Comparison of ENCODE assay signal across 23 cellular contexts in genomic region chr4:28523791-28524190, GRCh38.
A peak's percentile ranks its signal among the peaks of the same experiment; 100 is the strongest.
DNase-seq lines count a peak whose midpoint lies in the region; TF ChIP-seq lines count a peak whose summit lies in the region.
"Had no signal": no experiment of that assay in that cellular context is flagged by ENCODE, and none has a peak within 500 bp of the region (broad histone marks: within the 10 kb centered on the region; RNA-seq: fewer than 3 reads in every experiment).

No MANE protein-coding gene starts in this region.

- DNase-seq in NCI-H1417 (lab: John Stamatoyannopoulos, UW) = peak in 2 of 3 experiments; percentile 1 to 36
- no peak for DNase-seq in NCI-H1417 treated with DMSO at 0.1 percent for 48 hours (lab: John Stamatoyannopoulos, UW)
- peak; percentile 45 for DNase-seq in D341Med (ENCODE audit: low spot score)
- peak; percentile 90 for DNase-seq in NCI-H82 (lab: John Stamatoyannopoulos, UW)
- DNase-seq in inferior parietal cortex (ENCODE audit: extremely low spot score) = peak; percentile 47
- DNase-seq in ovary = no peak
- DNase-seq in NCI-H128 (lab: John Stamatoyannopoulos, UW; ENCODE audit: unreplicated experiment) = no peak
- DNase-seq: 8988T, ACHN, DMS79, EL, GF-D8, GOT3, HFFc6, Kasumi-1, MV-4-11, NCI-H1105, NCI-H1694 treated with DMSO at 0.1 percent for 48 hours, PC-9, SJCRH30, T-cell had no signal

- TF ChIP-seq POLR2A in ovary (IDR thresholded peaks at IDR 0.05) = no peak

- WGBS in ovary, 3 donors = 52 to 61% (median 55%) methylated on average over 3 of the region's 3 CpGs

- TF ChIP-seq EP300 in ovary (IDR thresholded peaks at IDR 0.05) = no peak

- H3K9me3 ChIP-seq in ovary = no peaks in the 10 kb centered on the region
- H3K9me3 ChIP-seq: HAP-1, SJCRH30 had no signal

- no peak overlapping the region for H3K4me3 ChIP-seq in ovary
- H3K4me3 ChIP-seq: HAP-1, K562, PC-9, SJCRH30 had no signal

- no peak for TF ChIP-seq CTCF in ovary (IDR thresholded peaks at IDR 0.05)

- H3K36me3 ChIP-seq in ovary = no peaks in the 10 kb centered on the region
- H3K36me3 ChIP-seq: HAP-1, SJCRH30 had no signal

- intact Hi-C loops in ovary (cut with DNase I) = no loop called here

- no peak overlapping the region for H3K27ac ChIP-seq in ovary
- H3K27ac ChIP-seq: PC-9, SJCRH30 had no signal

- no peaks in the 10 kb centered on the region for H3K27me3 ChIP-seq in ovary
- H3K27me3 ChIP-seq: SJCRH30 had no signal

- no peaks in the 10 kb centered on the region for H3K4me1 ChIP-seq in ovary (ENCODE audit: insufficient read depth)
- H3K4me1 ChIP-seq: HAP-1 had no signal

Comparison
In these comparisons a context has a peak if more than half of its experiments do, and no peak if none do; other contexts are left out.
1. DNase-seq: peak in NCI-H1417 (2 of 3), D341Med (single experiment), NCI-H82 (single experiment) and inferior parietal cortex (single experiment); none in NCI-H1417 treated with DMSO at 0.1 percent for 48 hours (single experiment), ovary (0 of 5) and NCI-H128 (single experiment).